Comparison of ENCODE assay signal across 17 cellular contexts in genomic region chr11:112477929-112478317, GRCh38.
"Had no signal": no experiment of that assay in that cellular context is flagged by ENCODE, and none has a peak within 500 bp of the region (broad histone marks: within the 10 kb centered on the region; RNA-seq: fewer than 3 reads in every experiment).

No MANE protein-coding gene starts in this region.

- H3K4me3 ChIP-seq: lower lobe of right lung, smooth muscle cell, tibial nerve had no signal

- DNase-seq: activated CD4-positive, alpha-beta T cell treated with anti-CD3 and anti-CD28 coated beads for 36 hours; activated CD4-positive, CD25-positive, alpha-beta regulatory T cell; activated CD8-positive, alpha-beta memory T cell treated with anti-CD3 and anti-CD28 coated beads, Interleukin-2, amount 10 ng/mL, durations not matched to agents 7 days and 5 days; activated CD8-positive, alpha-beta T cell treated with anti-CD3 and anti-CD28 coated beads, Interleukin-2, amount 10 ng/mL, durations not matched to agents 7 days and 5 days; activated naive CD8-positive, alpha-beta T cell treated with anti-CD3 and anti-CD28 coated beads, Interleukin-2, amount 50 U/mL, for 24 hours; activated T-cell treated with anti-CD3 and anti-CD28 coated beads, Interleukin-2, amount 50 U/mL, for 48 hours; amygdala; hippocampal formation; immature natural killer cell; lower lobe of right lung; stimulated activated CD4-positive, alpha-beta T cell treated with anti-CD3 and anti-CD28 coated beads, Interleukin-15, amount 100 ng/mL, for 24 hours; stimulated activated CD4-positive, alpha-beta T cell treated with anti-CD3 and anti-CD28 coated beads, Interleukin-2, amount 100 ng/mL, for 24 hours; stimulated activated naive B cell treated with anti-CD40 and anti-IgM and Interleukin-4, amounts not matched to agents 10 μg/mL and 1 μg/mL and 100 μg/mL, for 72 hours had no signal

- H3K36me3 ChIP-seq: lower lobe of right lung, neutrophil, tibial nerve had no signal

- ATAC-seq: activated CD4-positive, alpha-beta T cell treated with anti-CD3 and anti-CD28 coated beads for 36 hours; activated CD8-positive, alpha-beta memory T cell treated with anti-CD3 and anti-CD28 coated beads, Interleukin-2, amount 10 ng/mL, durations not matched to agents 7 days and 5 days; activated CD8-positive, alpha-beta T cell treated with anti-CD3 and anti-CD28 coated beads, Interleukin-2, amount 10 ng/mL, durations not matched to agents 7 days and 5 days; activated naive CD8-positive, alpha-beta T cell treated with anti-CD3 and anti-CD28 coated beads, Interleukin-2, amount 50 U/mL, for 24 hours; left lobe of liver; stimulated activated naive B cell treated with anti-CD40 and anti-IgM and Interleukin-4, amounts not matched to agents 10 μg/mL and 1 μg/mL and 100 μg/mL, for 72 hours had no signal

- H3K27me3 ChIP-seq: tibial nerve had no signal

- H3K27ac ChIP-seq: lower lobe of right lung, neutrophil, tibial nerve had no signal

- H3K4me2 ChIP-seq: smooth muscle cell had no signal

- H3K4me1 ChIP-seq: lower lobe of right lung, tibial nerve had no signal

- H3K9me3 ChIP-seq: lower lobe of right lung, neutrophil, tibial nerve had no signal
